In the genomic region with DNA sequence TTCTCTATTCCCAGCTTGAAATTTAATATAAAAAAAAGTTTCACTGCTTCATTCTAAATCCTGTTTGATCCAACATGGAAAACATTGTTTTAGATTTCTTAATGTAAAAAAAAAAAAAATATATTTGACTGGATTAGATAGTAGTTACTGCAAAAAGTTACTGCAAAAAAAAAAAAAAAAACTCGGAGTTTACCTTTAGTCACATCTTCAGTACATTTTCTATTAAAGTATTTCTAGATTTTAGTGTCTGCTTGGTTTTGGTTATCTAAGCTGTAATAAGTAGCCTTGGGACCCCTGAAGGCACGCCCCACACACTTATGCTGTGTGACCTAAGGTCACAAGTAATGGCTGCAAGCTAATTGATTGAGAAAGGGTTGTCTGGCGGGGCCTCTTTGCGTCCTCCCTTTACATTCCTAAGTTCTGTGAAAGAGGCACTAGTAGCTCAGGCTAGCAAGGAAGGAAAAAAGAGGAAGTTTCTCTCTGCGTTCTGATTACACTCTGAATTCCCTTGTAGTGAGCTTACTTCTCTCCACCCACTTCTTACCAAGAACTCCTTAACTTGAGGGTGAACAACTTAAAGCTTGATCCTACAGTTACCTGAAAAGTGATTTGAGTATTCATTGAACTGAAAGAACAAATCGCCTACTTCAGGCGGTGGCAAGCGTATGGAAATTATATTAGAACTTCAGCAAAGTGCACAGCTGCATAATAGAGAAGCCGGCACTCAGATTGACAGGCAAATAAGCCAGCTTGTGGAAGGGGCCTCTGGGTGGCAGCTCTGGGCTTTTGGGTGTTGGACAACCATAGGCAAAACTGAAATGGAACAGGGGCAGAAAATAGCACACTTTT, we compare ENCODE assay signal across 8 cellular contexts.
DNase-seq lines count a peak whose midpoint lies in the region; ATAC-seq lines count a peak whose summit lies in the region.
"Had no signal": no experiment of that assay in that cellular context is flagged by ENCODE, and none has a peak within 500 bp of the region (broad histone marks: within the 10 kb centered on the region; RNA-seq: fewer than 3 reads in every experiment).

No MANE protein-coding gene starts in this region.

- H3K36me3 ChIP-seq in naive thymus-derived CD4-positive, alpha-beta T cell (ENCODE audit: control insufficient read depth in 2 of 3, insufficient read depth in 3 of 3, low read length in 3 of 3): no peaks in the 10 kb centered on the region

- H3K27ac Mint-ChIP-seq in naive thymus-derived CD4-positive, alpha-beta T cell: peak overlapping the region in 4 of 9 donors; percentile 11 to 58 (median 48)

- H3K9me3 ChIP-seq in naive thymus-derived CD4-positive, alpha-beta T cell (ENCODE audit: control insufficient read depth in 2 of 3, low read length in 3 of 3): no peaks in the 10 kb centered on the region

- no peak overlapping the region for H3K27ac ChIP-seq in naive thymus-derived CD4-positive, alpha-beta T cell (ENCODE audit: low read depth, low read length)

- peak; percentile 75 for ATAC-seq in GM18511 (IDR thresholded peaks at IDR 0.05; ENCODE audit: unreplicated experiment)
- ATAC-seq in HG03159 (IDR thresholded peaks at IDR 0.05; ENCODE audit: unreplicated experiment): peak; percentile 64
- peak; percentile 65 for ATAC-seq in naive thymus-derived CD4-positive, alpha-beta T cell
- ATAC-seq in HG03097 (IDR thresholded peaks at IDR 0.05; ENCODE audit: low FRiP score, unreplicated experiment): no peak

- no peaks in the 10 kb centered on the region for H3K36me3 Mint-ChIP-seq in naive thymus-derived CD4-positive, alpha-beta T cell

- peaks cover 0 to 24% (median 5%) of the 10 kb centered on the region in 5 donors for H3K27me3 Mint-ChIP-seq in naive thymus-derived CD4-positive, alpha-beta T cell
- H3K27me3 Mint-ChIP-seq: central memory CD8-positive, alpha-beta T cell had no signal

- H3K4me1 Mint-ChIP-seq in naive thymus-derived CD4-positive, alpha-beta T cell: peaks cover 3 to 40% (median 23%) of the 10 kb centered on the region in 7 donors
- H3K4me1 Mint-ChIP-seq: central memory CD8-positive, alpha-beta T cell had no signal

- DNase-seq in SKM-1 treated with dmso at 0.1 percent for 144 hours (lab: John Stamatoyannopoulos, UW; ENCODE audit: unreplicated experiment): peak; percentile 96
- DNase-seq in fibroblast of peridontal ligament (ENCODE audit: extremely low read depth): peak; percentile 90
- peak in 6 of 9 donors; percentile 5 to 35 (median 22) for DNase-seq in naive thymus-derived CD4-positive, alpha-beta T cell
- DNase-seq in NCI-H2171 treated with DMSO at 0.1 percent for 48 hours (lab: John Stamatoyannopoulos, UW): no peak

- intact Hi-C loops in naive thymus-derived CD4-positive, alpha-beta T cell (cut with micrococcal nuclease): loop anchor here in 1 of 2 donors (1.0 kb wide), 1 partner anchor 136 kb away; no protein-coding TSS in a partner anchor

- H3K9me3 Mint-ChIP-seq in naive thymus-derived CD4-positive, alpha-beta T cell: peaks cover 0 to 12% (median 0%) of the 10 kb centered on the region in 11 donors

- CTCF ChIA-PET in naive thymus-derived CD4-positive, alpha-beta T cell (lab: Charles Lee): interaction anchor here (0.8 kb wide), 1 partner anchor 11 kb away, joined by 5 read pairs; no protein-coding TSS in a partner anchor

- H3K27me3 ChIP-seq in naive thymus-derived CD4-positive, alpha-beta T cell (ENCODE audit: control insufficient read depth in 2 of 2, insufficient read depth in 2 of 2, low read length in 2 of 2): no peaks in the 10 kb centered on the region

- POLR2A ChIA-PET in naive thymus-derived CD4-positive, alpha-beta T cell (lab: Charles Lee): no interaction called here

- H3K4me3 ChIP-seq in naive thymus-derived CD4-positive, alpha-beta T cell (ENCODE audit: low read length): no peak overlapping the region

- no peaks in the 10 kb centered on the region for H3K4me1 ChIP-seq in naive thymus-derived CD4-positive, alpha-beta T cell (ENCODE audit: control insufficient read depth in 2 of 2, insufficient read depth in 2 of 2, low read length in 2 of 2)

- H3K4me3 Mint-ChIP-seq in naive thymus-derived CD4-positive, alpha-beta T cell: peak overlapping the region in 8 of 10 donors; percentile 55 to 77 (median 70)
- H3K4me3 Mint-ChIP-seq: central memory CD8-positive, alpha-beta T cell had no signal
